In genomic region chr12:25713264-25713663, GRCh38 we compare ENCODE assay signal across 13 cellular contexts.
DNase-seq lines count a peak whose midpoint lies in the region; ATAC-seq, FAIRE-seq and TF ChIP-seq lines count a peak whose summit lies in the region.
"Had no signal": no experiment of that assay in that cellular context is flagged by ENCODE, and none has a peak within 500 bp of the region (broad histone marks: within the 10 kb centered on the region; RNA-seq: fewer than 3 reads in every experiment).

No MANE protein-coding gene starts in this region.

- H3K4me1 ChIP-seq in hepatocyte (ENCODE audit: insufficient read depth): no peaks in the 10 kb centered on the region

- H3K79me2 ChIP-seq in hepatocyte: no peaks in the 10 kb centered on the region

- peak; percentile 99 for ATAC-seq in HG02610 (IDR thresholded peaks at IDR 0.05; ENCODE audit: unreplicated experiment)
- peak; percentile 100 for ATAC-seq in HG03354 (IDR thresholded peaks at IDR 0.05; ENCODE audit: poor library complexity, severe bottlenecking, unreplicated experiment)
- no peak for ATAC-seq in esophagus mucosa

- 87% methylated on average over 4 of the region's 4 CpGs for WGBS in hepatocyte (ENCODE audit: low lambda C conversion rate, missing lambda C conversion rate)

- H3K9me2 ChIP-seq in hepatocyte (replicated peaks; ENCODE audit: insufficient read depth): no peaks in the 10 kb centered on the region

- H3K9me3 ChIP-seq in hepatocyte (ENCODE audit: low read depth): no peaks in the 10 kb centered on the region

- no peak overlapping the region for H3K27ac ChIP-seq in hepatocyte
- H3K27ac ChIP-seq: neural progenitor cell had no signal

- H3K27me3 ChIP-seq in hepatocyte: no peaks in the 10 kb centered on the region
- H3K27me3 ChIP-seq: neural progenitor cell had no signal

- no peak overlapping the region for H3K4me3 ChIP-seq in hepatocyte
- H3K4me3 ChIP-seq: neural progenitor cell had no signal

- H2AFZ ChIP-seq in hepatocyte: no peak overlapping the region
- H2AFZ ChIP-seq: neural progenitor cell had no signal

- H3K4me2 ChIP-seq in hepatocyte: no peak overlapping the region
- H3K4me2 ChIP-seq: neural progenitor cell had no signal

- no peaks in the 10 kb centered on the region for H4K20me1 ChIP-seq in hepatocyte (ENCODE audit: insufficient read depth, poor library complexity, severe bottlenecking)

- FAIRE-seq in GM19239 (lab: Jason Lieb, UNC): peak; percentile 96

- DNase-seq in GM10266 (ENCODE audit: extremely low spot score): peak; percentile 37
- DNase-seq in GM19239 (ENCODE audit: insufficient read length, low spot score): peak; percentile 21
- DNase-seq in NCI-H146 treated with DMSO at 0.1 percent for 48 hours (lab: John Stamatoyannopoulos, UW; ENCODE audit: unreplicated experiment): no peak
- DNase-seq in hepatocyte (ENCODE audit: low spot score): no peak
- no peak for DNase-seq in activated CD4-positive, alpha-beta T cell treated with anti-CD3 and anti-CD28 coated beads, Interleukin-2, amount 50 U/mL, for 48 hours
- DNase-seq: activated T-cell treated with anti-CD3 and anti-CD28 coated beads, Interleukin-2, amount 50 U/mL, for 24 hours; DND-41; islet precursor cell; NCI-H1092 treated with DMSO at 0.1 percent for 48 hours had no signal

- no peaks in the 10 kb centered on the region for H3K36me3 ChIP-seq in hepatocyte (replicated peaks; ENCODE audit: insufficient read depth, low read depth)
- H3K36me3 ChIP-seq: neural progenitor cell had no signal

- TF ChIP-seq CTCF in GM10266 (IDR thresholded peaks at IDR 0.05; ENCODE audit: control insufficient read depth, insufficient read depth, low read depth, missing control alignments): no peak
- TF ChIP-seq CTCF in hepatocyte (IDR thresholded peaks at IDR 0.05; ENCODE audit: poor library complexity): no peak

Comparison
In these comparisons a context has a peak if more than half of its experiments do, and no peak if none do; other contexts are left out.
1. DNase-seq: peak in GM10266 (single experiment) and GM19239 (single experiment); none in NCI-H146 treated with DMSO at 0.1 percent for 48 hours (single experiment), hepatocyte (single experiment) and activated CD4-positive, alpha-beta T cell treated with anti-CD3 and anti-CD28 coated beads, Interleukin-2, amount 50 U/mL, for 48 hours (0 of 2).